Comparison of ENCODE assay signal across 8 cellular contexts in genomic region chr6:108074057-108074358, GRCh38. TPM values are rescaled to one million over a fixed set of nuclear protein-coding genes. Genes with fewer than 3 reads are reported as not detected.
DNase-seq lines count a peak whose midpoint lies in the region; ATAC-seq, FAIRE-seq and TF ChIP-seq lines count a peak whose summit lies in the region.

No MANE protein-coding gene starts in this region.

- H3K27ac ChIP-seq in AG04450 (ENCODE audit: low read depth, low read length): no peak overlapping the region
- H3K27ac ChIP-seq in caudate nucleus (ENCODE audit: low read depth, low read length): peak overlapping the region; percentile 73

- FAIRE-seq in urothelium cell line (lab: Jason Lieb, UNC): no peak

- POLR2A ChIA-PET in AG04450 (lab: Yijun Ruan, JAX): no interaction called here

- no peak for TF ChIP-seq CTCF in AG04450 (IDR thresholded peaks at IDR 0.05; ENCODE audit: low read depth, low read length)

- ATAC-seq in GM19455 (IDR thresholded peaks at IDR 0.05; ENCODE audit: unreplicated experiment): peak; percentile 45

- peaks cover 2% of the 10 kb centered on the region for H3K27me3 ChIP-seq in AG04450 (ENCODE audit: control insufficient read depth, insufficient read depth, low read length)

- H3K4me3 ChIP-seq in AG04450 (ENCODE audit: low read depth, low read length): peak overlapping the region; percentile 98

- no peaks in the 10 kb centered on the region; the same call in 1 of the 2 replicates for H3K9me3 ChIP-seq in AG04450 (ENCODE audit: control insufficient read depth, insufficient read depth, low read length)

- DNase-seq in AG04450 (ENCODE audit: low read depth, low spot score) (no peak), HuH-7.5 (ENCODE audit: low spot score) (peak; percentile 38), caudate nucleus (lab: John Stamatoyannopoulos, UW) (peak in 3 of 61 donors; percentile 16 to 54 (median 34)), mesenteric fat pad (ENCODE audit: low spot score) (peak; percentile 91), urothelium cell line (ENCODE audit: low spot score) (peak; percentile 16), amniotic stem cell (lab: John Stamatoyannopoulos, UW) (no peak), dedifferentiated amniotic fluid mesenchymal stem cell (ENCODE audit: extremely low spot score) (no peak)

- CTCF ChIA-PET in AG04450 (lab: Charles Lee): interaction anchor here (0.5 to 1.5 kb wide), 2 partner anchors 419 to 960 kb away, joined by 3 to 4 read pairs; no protein-coding TSS in a partner anchor

RNA-seq across cellular contexts. Expression of gene OSTM1, which starts 0.5 kb away (rescaled TPM):
- polyA plus RNA-seq in AG04450 (2011; rRNA removed): 28.0 and 35.2 TPM in 2 replicates
- 17.5 and 23.3 TPM in 2 replicates for polyA minus RNA-seq in AG04450 (2011; rRNA and poly(A)+ RNA removed)
- 106 TPM for total RNA-seq in mesenteric fat pad

Comparison
In these comparisons a context has a peak if more than half of its experiments do, and no peak if none do; other contexts are left out.
1. DNase-seq: peak in HuH-7.5 (single experiment), mesenteric fat pad (single experiment) and urothelium cell line (single experiment); none in AG04450 (single experiment), amniotic stem cell (single experiment) and dedifferentiated amniotic fluid mesenchymal stem cell (single experiment).